In the genomic region with DNA sequence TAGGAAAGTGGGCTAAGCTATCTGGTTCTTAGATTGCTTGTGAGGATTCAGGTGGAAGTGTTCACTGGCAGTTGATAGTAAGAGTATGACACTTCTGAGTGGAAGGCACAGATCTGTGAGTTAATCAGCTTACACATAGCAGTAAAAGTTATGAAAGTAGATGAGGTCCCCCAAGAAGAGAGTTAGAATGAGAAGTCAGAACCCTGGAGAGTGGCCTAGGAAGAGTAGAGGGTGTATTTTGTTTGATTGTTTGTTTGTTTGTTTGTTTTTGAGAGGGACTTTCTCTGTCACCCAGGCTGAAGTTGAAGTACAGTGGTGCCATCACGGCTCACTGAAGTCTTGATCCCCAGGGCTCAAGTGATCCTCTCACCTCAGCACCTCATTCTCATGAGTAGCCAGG, we compare ENCODE assay signal across 25 cellular contexts. TPM values are rescaled to one million over a fixed set of nuclear protein-coding genes. Genes with fewer than 3 reads are reported as not detected.
A peak's percentile ranks its signal among the peaks of the same experiment; 100 is the strongest.
DNase-seq lines count a peak whose midpoint lies in the region; ATAC-seq and TF ChIP-seq lines count a peak whose summit lies in the region.
"Had no signal": no experiment of that assay in that cellular context is flagged by ENCODE, and none has a peak within 500 bp of the region (broad histone marks: within the 10 kb centered on the region; RNA-seq: fewer than 3 reads in every experiment).

No MANE protein-coding gene starts in this region.

- no peaks in the 10 kb centered on the region for H3K4me1 ChIP-seq in right atrium auricular region
- no peaks in the 10 kb centered on the region for H3K4me1 ChIP-seq in stomach
- H3K4me1 ChIP-seq in left ventricle myocardium inferior, result no peaks in the 10 kb centered on the region
- H3K4me1 ChIP-seq: BLaER1, SJCRH30 had no signal

- TF ChIP-seq EP300 in Ishikawa (IDR thresholded peaks at IDR 0.05; ENCODE audit: borderline replicate concordance), result no peak
- no peak for TF ChIP-seq EP300 in stomach (IDR thresholded peaks at IDR 0.05)

- WGBS in stomach, 5 donors, result 88 to 100% (median 94%) methylated on average over 1 of the region's 1 CpG

- H3K27me3 ChIP-seq in right atrium auricular region, result no peaks in the 10 kb centered on the region
- no peaks in the 10 kb centered on the region for H3K27me3 ChIP-seq in stomach
- H3K27me3 ChIP-seq in left ventricle myocardium inferior (ENCODE audit: low read depth), result no peaks in the 10 kb centered on the region
- H3K27me3 ChIP-seq: BLaER1, SJCRH30 had no signal

- no peaks in the 10 kb centered on the region for H3K27me3 Mint-ChIP-seq in activated naive CD4-positive, alpha-beta T cell treated with anti-CD3 and anti-CD28 coated beads, Interleukin-2, amount 50 U/mL, for 24 hours
- no peaks in the 10 kb centered on the region for H3K27me3 Mint-ChIP-seq in activated naive CD4-positive, alpha-beta T cell treated with anti-CD3 and anti-CD28 coated beads, Interleukin-2, amount 10 ng/mL, durations not matched to agents 7 days and 5 days
- no peaks in the 10 kb centered on the region for H3K27me3 Mint-ChIP-seq in memory B cell

- no peak for TF ChIP-seq CTCF in right atrium auricular region (IDR thresholded peaks at IDR 0.05)
- no peak for TF ChIP-seq CTCF in stomach (IDR thresholded peaks at IDR 0.05)
- no peak for TF ChIP-seq CTCF in left ventricle myocardium inferior (IDR thresholded peaks at IDR 0.05; ENCODE audit: borderline replicate concordance)

- CTCF ChIA-PET in activated naive CD4-positive, alpha-beta T cell treated with anti-CD3 and anti-CD28 coated beads, Interleukin-2, amount 10 ng/mL, durations not matched to agents 7 days and 5 days (lab: Charles Lee), result no interaction called here

- H3K27ac Mint-ChIP-seq in activated naive CD4-positive, alpha-beta T cell treated with anti-CD3 and anti-CD28 coated beads, Interleukin-2, amount 50 U/mL, for 24 hours, result peak overlapping the region; percentile 0
- H3K27ac Mint-ChIP-seq in activated naive CD4-positive, alpha-beta T cell treated with anti-CD3 and anti-CD28 coated beads, Interleukin-2, amount 10 ng/mL, durations not matched to agents 7 days and 5 days, result no peak overlapping the region
- peak overlapping the region; percentile 21 for H3K27ac Mint-ChIP-seq in memory B cell

- no peaks in the 10 kb centered on the region for H3K9me3 ChIP-seq in right atrium auricular region
- no peaks in the 10 kb centered on the region for H3K9me3 ChIP-seq in stomach
- no peaks in the 10 kb centered on the region for H3K9me3 ChIP-seq in left ventricle myocardium inferior (replicated peaks)
- H3K9me3 ChIP-seq: BLaER1, SJCRH30 had no signal

- peaks cover 12% of the 10 kb centered on the region for H3K36me3 Mint-ChIP-seq in activated naive CD4-positive, alpha-beta T cell treated with anti-CD3 and anti-CD28 coated beads, Interleukin-2, amount 50 U/mL, for 24 hours
- H3K36me3 Mint-ChIP-seq in activated naive CD4-positive, alpha-beta T cell treated with anti-CD3 and anti-CD28 coated beads, Interleukin-2, amount 10 ng/mL, durations not matched to agents 7 days and 5 days, result peaks cover 32% of the 10 kb centered on the region
- peaks cover 16% of the 10 kb centered on the region for H3K36me3 Mint-ChIP-seq in memory B cell

- H3K27ac ChIP-seq in right atrium auricular region (no peak overlapping the region), stomach (no peak overlapping the region), left ventricle myocardium inferior (replicated peaks) (no peak overlapping the region)
- H3K27ac ChIP-seq: BLaER1, HL-60, SJCRH30 had no signal

- TF ChIP-seq RAD21 in Ishikawa (IDR thresholded peaks at IDR 0.05; ENCODE audit: low read depth), result no peak

- H3K4me1 Mint-ChIP-seq in activated naive CD4-positive, alpha-beta T cell treated with anti-CD3 and anti-CD28 coated beads, Interleukin-2, amount 50 U/mL, for 24 hours, result peaks cover 46% of the 10 kb centered on the region
- H3K4me1 Mint-ChIP-seq in activated naive CD4-positive, alpha-beta T cell treated with anti-CD3 and anti-CD28 coated beads, Interleukin-2, amount 10 ng/mL, durations not matched to agents 7 days and 5 days, result no peaks in the 10 kb centered on the region
- H3K4me1 Mint-ChIP-seq in memory B cell, result peaks cover 25% of the 10 kb centered on the region

- intact Hi-C loops in stomach (cut with DNase I; ENCODE audit: low total_unique reads), result no loop called here
- intact Hi-C loops in left ventricle myocardium inferior (cut with micrococcal nuclease), result no loop called here

- TF ChIP-seq POLR2A in stomach (IDR thresholded peaks at IDR 0.05), result no peak

- DNase-seq in activated naive CD4-positive, alpha-beta T cell treated with anti-CD3 and anti-CD28 coated beads, Interleukin-2, amount 10 ng/mL, durations not matched to agents 7 days and 5 days, result no peak
- DNase-seq in memory B cell (ENCODE audit: low spot score in 2 of 2) (no peak), right atrium auricular region (ENCODE audit: low spot score) (no peak), stomach (no peak), left ventricle myocardium inferior (no peak), KG1 (lab: John Stamatoyannopoulos, UW) (no peak)
- DNase-seq: 8988T, Calu3, DMS153, HCEC 1CT, Kasumi-1, NCI-H1092 treated with DMSO at 0.1 percent for 48 hours, NCI-H1436, NCI-H187 treated with DMSO at 0.1 percent for 48 hours, NCI-H2107, NCI-H446, NCI-H524 treated with DMSO at 0.1 percent for 48 hours, NCI-H774, PC-3, SJCRH30 had no signal

- H3K36me3 ChIP-seq in right atrium auricular region, result no peaks in the 10 kb centered on the region
- peaks cover 0 to 2% (median under 1%) of the 10 kb centered on the region in 4 donors for H3K36me3 ChIP-seq in stomach
- peaks cover 4% of the 10 kb centered on the region for H3K36me3 ChIP-seq in left ventricle myocardium inferior
- H3K36me3 ChIP-seq: SJCRH30 had no signal

- no peaks in the 10 kb centered on the region for H3K9me3 Mint-ChIP-seq in activated naive CD4-positive, alpha-beta T cell treated with anti-CD3 and anti-CD28 coated beads, Interleukin-2, amount 50 U/mL, for 24 hours
- no peaks in the 10 kb centered on the region for H3K9me3 Mint-ChIP-seq in activated naive CD4-positive, alpha-beta T cell treated with anti-CD3 and anti-CD28 coated beads, Interleukin-2, amount 10 ng/mL, durations not matched to agents 7 days and 5 days
- H3K9me3 Mint-ChIP-seq in memory B cell, result peaks cover 3% of the 10 kb centered on the region

- H3K4me3 Mint-ChIP-seq in activated naive CD4-positive, alpha-beta T cell treated with anti-CD3 and anti-CD28 coated beads, Interleukin-2, amount 50 U/mL, for 24 hours, result no peak overlapping the region
- H3K4me3 Mint-ChIP-seq in activated naive CD4-positive, alpha-beta T cell treated with anti-CD3 and anti-CD28 coated beads, Interleukin-2, amount 10 ng/mL, durations not matched to agents 7 days and 5 days, result no peak overlapping the region
- H3K4me3 Mint-ChIP-seq in memory B cell, result no peak overlapping the region

- H3K4me3 ChIP-seq in right atrium auricular region (no peak overlapping the region), stomach (no peak overlapping the region), left ventricle myocardium inferior (no peak overlapping the region)
- H3K4me3 ChIP-seq: BLaER1, SJCRH30 had no signal

- no peak for ATAC-seq in memory B cell (ENCODE audit: low read depth)
- ATAC-seq: PC-3, SK-N-SH treated with all-trans-retinoic acid at 6 μM for 48 hours had no signal

TF ChIP-seq in Ishikawa, 13 proteins besides CTCF, POLR2A, EP300 and RAD21:
- TF ChIP-seq, protein P1, sequence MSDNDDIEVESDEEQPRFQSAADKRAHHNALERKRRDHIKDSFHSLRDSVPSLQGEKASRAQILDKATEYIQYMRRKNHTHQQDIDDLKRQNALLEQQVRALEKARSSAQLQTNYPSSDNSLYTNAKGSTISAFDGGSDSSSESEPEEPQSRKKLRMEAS (IDR thresholded peaks at IDR 0.05), result no peak
- TF ChIP-seq, protein P2, sequence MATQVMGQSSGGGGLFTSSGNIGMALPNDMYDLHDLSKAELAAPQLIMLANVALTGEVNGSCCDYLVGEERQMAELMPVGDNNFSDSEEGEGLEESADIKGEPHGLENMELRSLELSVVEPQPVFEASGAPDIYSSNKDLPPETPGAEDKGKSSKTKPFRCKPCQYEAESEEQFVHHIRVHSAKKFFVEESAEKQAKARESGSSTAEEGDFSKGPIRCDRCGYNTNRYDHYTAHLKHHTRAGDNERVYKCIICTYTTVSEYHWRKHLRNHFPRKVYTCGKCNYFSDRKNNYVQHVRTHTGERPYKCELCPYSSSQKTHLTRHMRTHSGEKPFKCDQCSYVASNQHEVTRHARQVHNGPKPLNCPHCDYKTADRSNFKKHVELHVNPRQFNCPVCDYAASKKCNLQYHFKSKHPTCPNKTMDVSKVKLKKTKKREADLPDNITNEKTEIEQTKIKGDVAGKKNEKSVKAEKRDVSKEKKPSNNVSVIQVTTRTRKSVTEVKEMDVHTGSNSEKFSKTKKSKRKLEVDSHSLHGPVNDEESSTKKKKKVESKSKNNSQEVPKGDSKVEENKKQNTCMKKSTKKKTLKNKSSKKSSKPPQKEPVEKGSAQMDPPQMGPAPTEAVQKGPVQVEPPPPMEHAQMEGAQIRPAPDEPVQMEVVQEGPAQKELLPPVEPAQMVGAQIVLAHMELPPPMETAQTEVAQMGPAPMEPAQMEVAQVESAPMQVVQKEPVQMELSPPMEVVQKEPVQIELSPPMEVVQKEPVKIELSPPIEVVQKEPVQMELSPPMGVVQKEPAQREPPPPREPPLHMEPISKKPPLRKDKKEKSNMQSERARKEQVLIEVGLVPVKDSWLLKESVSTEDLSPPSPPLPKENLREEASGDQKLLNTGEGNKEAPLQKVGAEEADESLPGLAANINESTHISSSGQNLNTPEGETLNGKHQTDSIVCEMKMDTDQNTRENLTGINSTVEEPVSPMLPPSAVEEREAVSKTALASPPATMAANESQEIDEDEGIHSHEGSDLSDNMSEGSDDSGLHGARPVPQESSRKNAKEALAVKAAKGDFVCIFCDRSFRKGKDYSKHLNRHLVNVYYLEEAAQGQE (IDR thresholded peaks at IDR 0.05; ENCODE audit: low read depth), result peak; percentile 42; the same call in 1 of the 2 replicates
TF ChIP-seq in Ishikawa: peak in this region for 1.

RNA-seq across cellular contexts. Expression of a gene that starts 44.1 kb away (rescaled TPM):
- 100 to 1,000 TPM in 1 of 2 donors, 10 to 100 TPM in 1; 15.2 to 205 TPM for total RNA-seq in right atrium auricular region
- 10 to 100 TPM in 2 of 5 donors, 1 to 10 TPM in 2, under 1 TPM in 1; 0.58 to 16.7 (median 7.7) TPM for total RNA-seq in stomach
- 1 to 10 TPM; 1.2 to 1.4 (median 1.4) TPM for polyA plus RNA-seq in stomach
- total RNA-seq in left ventricle myocardium inferior, result 5.9 TPM
